ENCODE assay signal across 11 cellular contexts in the genomic region with DNA sequence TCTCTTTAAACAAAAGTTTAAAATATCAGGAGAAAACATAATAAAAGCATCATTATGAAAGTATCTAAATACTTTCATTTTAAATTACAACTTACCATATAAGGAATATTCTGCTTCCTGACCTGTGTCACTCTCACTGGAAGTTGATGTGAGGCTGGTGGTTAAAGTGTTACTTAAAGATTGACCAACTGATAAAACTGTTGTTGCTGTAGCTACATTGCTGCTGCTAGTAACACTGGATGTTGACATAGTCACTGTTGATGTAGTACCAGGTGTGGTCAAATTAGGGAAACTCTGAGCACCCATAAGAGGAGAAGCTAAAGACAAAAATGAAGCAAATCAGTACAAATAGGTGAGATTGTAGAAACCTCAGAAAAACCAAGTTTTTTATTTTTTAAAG.
DNase-seq lines count a peak whose midpoint lies in the region; ATAC-seq and TF ChIP-seq lines count a peak whose summit lies in the region.
"Had no signal": no experiment of that assay in that cellular context is flagged by ENCODE, and none has a peak within 500 bp of the region (broad histone marks: within the 10 kb centered on the region; RNA-seq: fewer than 3 reads in every experiment).

No MANE protein-coding gene starts in this region.

- peak; percentile 34 for DNase-seq in activated naive CD4-positive, alpha-beta T cell treated with anti-CD3 and anti-CD28 coated beads, Interleukin-2, amount 10 ng/mL, durations not matched to agents 7 days and 5 days
- no peak for DNase-seq in activated naive CD4-positive, alpha-beta T cell treated with anti-CD3 and anti-CD28 coated beads, Interleukin-2, amount 50 U/mL, for 16 hours
- DNase-seq in activated naive CD8-positive, alpha-beta T cell treated with anti-CD3 and anti-CD28 coated beads, Interleukin-2, amount 10 ng/mL, durations not matched to agents 7 days and 5 days, result no peak
- DNase-seq in stimulated activated naive CD8-positive, alpha-beta T cell treated with anti-CD3 and anti-CD28 coated beads, Interleukin-15, Interleukin-2, amounts not matched to agents 100 U/mL and 50 U/mL, for 24 hours, result no peak
- no peak for DNase-seq in sigmoid colon
- DNase-seq in cerebellum (ENCODE audit: low spot score), result no peak
- DNase-seq in GM23248, result no peak
- DNase-seq: C1 segment of cervical spinal cord, right cardiac atrium had no signal

- H3K9me2 ChIP-seq in GM23248 (ENCODE audit: insufficient read depth), result no peaks in the 10 kb centered on the region

- no peak overlapping the region for H2AFZ ChIP-seq in GM23248

- TF ChIP-seq EP300 in sigmoid colon (IDR thresholded peaks at IDR 0.05), result no peak

- H3K27ac Mint-ChIP-seq in activated naive CD4-positive, alpha-beta T cell treated with anti-CD3 and anti-CD28 coated beads, Interleukin-2, amount 10 ng/mL, durations not matched to agents 7 days and 5 days, result peak overlapping the region; percentile 62
- H3K27ac Mint-ChIP-seq in activated naive CD8-positive, alpha-beta T cell treated with anti-CD3 and anti-CD28 coated beads, Interleukin-2, amount 10 ng/mL, durations not matched to agents 7 days and 5 days, result peak overlapping the region; percentile 78

- TF ChIP-seq POLR2A in sigmoid colon (IDR thresholded peaks at IDR 0.05), result no peak

- no peak overlapping the region for H3K4me3 ChIP-seq in sigmoid colon
- no peak overlapping the region for H3K4me3 ChIP-seq in GM23248
- H3K4me3 ChIP-seq: thoracic aorta had no signal

- intact Hi-C loops in sigmoid colon (cut with DNase I), result loop anchor here (10.0 kb wide), 1 partner anchor 227 kb away; no protein-coding TSS in a partner anchor

- peak; percentile 63 for ATAC-seq in HG03139 (IDR thresholded peaks at IDR 0.05; ENCODE audit: unreplicated experiment)
- ATAC-seq in activated naive CD8-positive, alpha-beta T cell treated with anti-CD3 and anti-CD28 coated beads, Interleukin-2, amount 10 ng/mL, durations not matched to agents 7 days and 5 days (ENCODE audit: low read depth), result peak; percentile 87
- peak; percentile 96 for ATAC-seq in stimulated activated naive CD8-positive, alpha-beta T cell treated with anti-CD3 and anti-CD28 coated beads, Interleukin-15, Interleukin-2, amounts not matched to agents 100 U/mL and 50 U/mL, for 24 hours
- ATAC-seq: right cardiac atrium had no signal

- TF ChIP-seq CTCF in sigmoid colon (IDR thresholded peaks at IDR 0.05), result no peak

- no peaks in the 10 kb centered on the region for H3K27me3 Mint-ChIP-seq in activated naive CD4-positive, alpha-beta T cell treated with anti-CD3 and anti-CD28 coated beads, Interleukin-2, amount 10 ng/mL, durations not matched to agents 7 days and 5 days
- no peaks in the 10 kb centered on the region for H3K27me3 Mint-ChIP-seq in activated naive CD8-positive, alpha-beta T cell treated with anti-CD3 and anti-CD28 coated beads, Interleukin-2, amount 10 ng/mL, durations not matched to agents 7 days and 5 days

- H3K9me3 Mint-ChIP-seq in activated naive CD4-positive, alpha-beta T cell treated with anti-CD3 and anti-CD28 coated beads, Interleukin-2, amount 10 ng/mL, durations not matched to agents 7 days and 5 days, result no peaks in the 10 kb centered on the region
- no peaks in the 10 kb centered on the region for H3K9me3 Mint-ChIP-seq in activated naive CD8-positive, alpha-beta T cell treated with anti-CD3 and anti-CD28 coated beads, Interleukin-2, amount 10 ng/mL, durations not matched to agents 7 days and 5 days

- no peaks in the 10 kb centered on the region for H4K20me1 ChIP-seq in GM23248 (ENCODE audit: insufficient read depth)

- H3K4me1 ChIP-seq in sigmoid colon (no peaks in the 10 kb centered on the region), GM23248 (ENCODE audit: insufficient read depth) (no peaks in the 10 kb centered on the region)

- H3K9ac ChIP-seq in GM23248, result no peak overlapping the region

- H3K36me3 ChIP-seq in sigmoid colon (peaks cover 13 to 87% (median 18%) of the 10 kb centered on the region in 4 donors), GM23248 (ENCODE audit: low read depth) (peaks cover 66% of the 10 kb centered on the region)

- peaks cover 47% of the 10 kb centered on the region for H3K4me1 Mint-ChIP-seq in activated naive CD4-positive, alpha-beta T cell treated with anti-CD3 and anti-CD28 coated beads, Interleukin-2, amount 10 ng/mL, durations not matched to agents 7 days and 5 days
- peaks cover 30% of the 10 kb centered on the region for H3K4me1 Mint-ChIP-seq in activated naive CD8-positive, alpha-beta T cell treated with anti-CD3 and anti-CD28 coated beads, Interleukin-2, amount 10 ng/mL, durations not matched to agents 7 days and 5 days

- POLR2A ChIA-PET in activated naive CD8-positive, alpha-beta T cell treated with anti-CD3 and anti-CD28 coated beads, Interleukin-2, amount 10 ng/mL, durations not matched to agents 7 days and 5 days (lab: Charles Lee), result interaction anchor here (2.4 kb wide), 1 partner anchor 80 kb away, joined by 17 read pairs; a partner anchor contains a TSS

- in situ Hi-C loops in GM23248 (cut with MboI), result no loop called here

- H3K79me2 ChIP-seq in GM23248 (ENCODE audit: insufficient read depth), result peaks cover 17% of the 10 kb centered on the region; the same call in 1 of the 2 replicates

- H3K36me3 Mint-ChIP-seq in activated naive CD4-positive, alpha-beta T cell treated with anti-CD3 and anti-CD28 coated beads, Interleukin-2, amount 10 ng/mL, durations not matched to agents 7 days and 5 days, result peaks cover 50% of the 10 kb centered on the region
- H3K36me3 Mint-ChIP-seq in activated naive CD8-positive, alpha-beta T cell treated with anti-CD3 and anti-CD28 coated beads, Interleukin-2, amount 10 ng/mL, durations not matched to agents 7 days and 5 days, result peaks cover 41% of the 10 kb centered on the region

- H3K9me3 ChIP-seq in sigmoid colon (no peaks in the 10 kb centered on the region), GM23248 (ENCODE audit: low read depth) (no peaks in the 10 kb centered on the region)
- H3K9me3 ChIP-seq: thoracic aorta had no signal

- no peak overlapping the region for H3K4me3 Mint-ChIP-seq in activated naive CD4-positive, alpha-beta T cell treated with anti-CD3 and anti-CD28 coated beads, Interleukin-2, amount 10 ng/mL, durations not matched to agents 7 days and 5 days
- peak overlapping the region; percentile 42 for H3K4me3 Mint-ChIP-seq in activated naive CD8-positive, alpha-beta T cell treated with anti-CD3 and anti-CD28 coated beads, Interleukin-2, amount 10 ng/mL, durations not matched to agents 7 days and 5 days

- no peak overlapping the region for H3K27ac ChIP-seq in sigmoid colon
- no peak overlapping the region for H3K27ac ChIP-seq in GM23248
- H3K27ac ChIP-seq: thoracic aorta had no signal

- H3K4me2 ChIP-seq in GM23248 (ENCODE audit: unreplicated experiment), result no peak overlapping the region

- no peaks in the 10 kb centered on the region for H3K27me3 ChIP-seq in sigmoid colon
- H3K27me3 ChIP-seq in GM23248 (replicated peaks; ENCODE audit: insufficient read depth), result no peaks in the 10 kb centered on the region

- no peaks in the 10 kb centered on the region for H3F3A ChIP-seq in GM23248 (ENCODE audit: insufficient read depth)

- CTCF ChIA-PET in activated naive CD4-positive, alpha-beta T cell treated with anti-CD3 and anti-CD28 coated beads, Interleukin-2, amount 10 ng/mL, durations not matched to agents 7 days and 5 days (lab: Charles Lee), result no interaction called here
